Comparison of ENCODE assay signal across 19 cellular contexts in the genomic region with DNA sequence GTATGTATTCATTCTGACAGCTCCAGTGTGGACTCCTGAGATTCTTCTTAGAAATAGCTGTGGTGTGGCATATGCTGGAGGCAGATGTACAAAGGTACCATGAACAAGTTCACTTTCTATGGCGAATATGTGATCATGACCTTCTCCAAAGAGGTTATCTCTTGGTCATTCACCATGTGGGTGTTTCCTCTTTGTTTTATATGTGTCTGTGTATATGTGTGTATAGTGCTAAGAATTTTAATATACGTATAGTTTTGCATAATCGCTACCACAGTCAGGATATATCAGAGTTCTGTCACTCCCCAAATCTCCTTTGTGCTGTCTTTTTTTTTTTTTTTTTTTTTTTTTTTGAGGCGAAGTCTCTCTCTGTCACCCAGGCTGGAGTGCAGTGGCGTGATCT.
"Had no signal": no experiment of that assay in that cellular context is flagged by ENCODE, and none has a peak within 500 bp of the region (broad histone marks: within the 10 kb centered on the region; RNA-seq: fewer than 3 reads in every experiment).

No MANE protein-coding gene starts in this region.

- H3K27ac Mint-ChIP-seq: mesothelial cell of epicardium had no signal

- H3K9me3 ChIP-seq: esophagus muscularis mucosa, left lung, lower lobe of right lung, mucosa of descending colon had no signal

- DNase-seq: dermis blood vessel endothelial cell; dorsolateral prefrontal cortex; effector CD4-positive, alpha-beta T cell; effector memory CD4-positive, alpha-beta T cell; foreskin keratinocyte; glutamatergic neuron; head of caudate nucleus; heart right ventricle; hippocampal formation; left cardiac atrium; left lung; left ventricle myocardium superior; lower lobe of right lung; mesenchymal stem cell; mucosa of descending colon; naive B cell had no signal

- H3K36me3 ChIP-seq: left lung had no signal

- H3K4me1 ChIP-seq: foreskin keratinocyte, lower lobe of right lung had no signal

- ATAC-seq: foreskin keratinocyte, heart right ventricle, left cardiac atrium, left lung, left ventricle myocardium superior, lower lobe of right lung, mucosa of descending colon had no signal

- H3K4me3 Mint-ChIP-seq: mesothelial cell of epicardium, naive B cell had no signal

- H3K4me3 ChIP-seq: coronary artery, dorsolateral prefrontal cortex, esophagus muscularis mucosa, heart right ventricle, left lung, lower lobe of right lung, mucosa of descending colon had no signal

- H3K27me3 ChIP-seq: dorsolateral prefrontal cortex, esophagus muscularis mucosa, foreskin keratinocyte, heart right ventricle, left lung had no signal

- H3K27ac ChIP-seq: coronary artery, dorsolateral prefrontal cortex, esophagus muscularis mucosa, foreskin keratinocyte, left lung, lower lobe of right lung had no signal

- H3K27me3 Mint-ChIP-seq: naive B cell had no signal
